In the genomic region with DNA sequence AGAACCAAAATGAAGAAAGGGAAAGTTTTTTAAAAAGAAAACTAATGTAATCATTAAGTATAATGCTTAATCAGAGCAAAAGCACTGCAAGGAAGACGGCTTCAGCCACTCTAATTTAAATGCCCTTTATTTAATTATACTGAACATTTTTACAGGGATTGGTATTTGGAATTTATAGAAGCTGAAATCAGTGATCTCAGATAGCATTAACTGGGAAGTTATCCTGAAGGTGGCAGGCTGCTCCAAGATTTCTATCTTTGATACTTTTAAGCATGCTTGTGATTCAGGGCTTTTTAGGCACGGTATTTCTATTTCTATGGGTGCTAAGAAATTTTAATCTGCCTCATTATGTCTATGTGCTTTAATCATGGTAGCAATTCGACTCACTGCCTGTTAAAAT, we compare ENCODE assay signal across 8 cellular contexts. TPM values are rescaled to one million over a fixed set of nuclear protein-coding genes. Genes with fewer than 3 reads are reported as not detected.
A peak's percentile ranks its signal among the peaks of the same experiment; 100 is the strongest.
DNase-seq lines count a peak whose midpoint lies in the region; ATAC-seq and TF ChIP-seq lines count a peak whose summit lies in the region.

No MANE protein-coding gene starts in this region.

- ATAC-seq in GM19328 (IDR thresholded peaks at IDR 0.05; ENCODE audit: unreplicated experiment), result no peak
- ATAC-seq in GM21825 (IDR thresholded peaks at IDR 0.05; ENCODE audit: unreplicated experiment), result no peak

- CTCF ChIA-PET in Caco-2 (lab: Charles Lee), result interaction anchor here (1.5 kb wide), 2 partner anchors 157 to 160 kb away, joined by 5 read pairs; no protein-coding TSS in a partner anchor

- H3K36me3 ChIP-seq in Caco-2 (ENCODE audit: control insufficient read depth, insufficient read depth, low read length), result no peaks in the 10 kb centered on the region

- no peak for DNase-seq in Caco-2
- DNase-seq in HT1080 (ENCODE audit: low read depth), result peak; percentile 29
- peak; percentile 77 for DNase-seq in RKO (ENCODE audit: low spot score)
- peak; percentile 4 to 6 for DNase-seq in erythroblast (lab: John Stamatoyannopoulos, UW)
- DNase-seq in nephron progenitor cell, result no peak
- no peak for DNase-seq in NK-92 (lab: John Stamatoyannopoulos, UW; ENCODE audit: unreplicated experiment)

- no peaks in the 10 kb centered on the region for H3K9me3 ChIP-seq in Caco-2

- POLR2A ChIA-PET in Caco-2 (lab: Charles Lee), result no interaction called here

- BruUV-seq in Caco-2 (replicated peaks; lab: Mats Ljungman, UMichigan), result no TSS peak

- H3K27me3 Mint-ChIP-seq in Caco-2 (ENCODE audit: insufficient read depth, unreplicated experiment) (no peaks in the 10 kb centered on the region), nephron progenitor cell (ENCODE audit: low read depth, poor library complexity) (no peaks in the 10 kb centered on the region)

- peaks cover 6% of the 10 kb centered on the region; the same call in 1 of the 2 replicates for H3K4me1 ChIP-seq in Caco-2

- no peak overlapping the region for H3K27ac Mint-ChIP-seq in Caco-2 (ENCODE audit: unreplicated experiment)
- H3K27ac Mint-ChIP-seq in nephron progenitor cell, result no peak overlapping the region

- TF ChIP-seq POLR2A in erythroblast (IDR thresholded peaks at IDR 0.05; ENCODE audit: low read length), result no peak

- intact Hi-C loops in Caco-2 (cut with micrococcal nuclease; ENCODE audit: unreplicated experiment), result loop anchor here (1.0 to 5.0 kb wide), 5 partner anchors 155 to 507 kb away; partner anchors contain the start of gene UFL1

- H3K9me3 Mint-ChIP-seq in Caco-2 (ENCODE audit: unreplicated experiment) (no peaks in the 10 kb centered on the region), nephron progenitor cell (no peaks in the 10 kb centered on the region)

- H3K27me3 ChIP-seq in Caco-2 (replicated peaks; ENCODE audit: control insufficient read depth, insufficient read depth, low read length), result no peaks in the 10 kb centered on the region

- H3K36me3 Mint-ChIP-seq in Caco-2 (ENCODE audit: insufficient read depth, unreplicated experiment) (peaks cover 6% of the 10 kb centered on the region), nephron progenitor cell (ENCODE audit: low read depth) (peaks cover 11% of the 10 kb centered on the region)

- H3K4me3 Mint-ChIP-seq in Caco-2 (ENCODE audit: unreplicated experiment) (no peak overlapping the region), nephron progenitor cell (peak overlapping the region; percentile 91)

- no peak overlapping the region for H3K4me3 ChIP-seq in Caco-2 (ENCODE audit: low read depth, low read length)

- peak; percentile 20 to 25 for TF ChIP-seq CTCF in Caco-2 (IDR thresholded peaks at IDR 0.05; ENCODE audit: insufficient read depth in 1 of 2, low read depth in 1 of 2, low read length in 1 of 2, severe bottlenecking in 1 of 2, unreplicated experiment in 1 of 2)
- peak; percentile 30 for TF ChIP-seq CTCF in nephron progenitor cell (IDR thresholded peaks at IDR 0.05)

- peaks cover 8% of the 10 kb centered on the region for H3K4me1 Mint-ChIP-seq in Caco-2 (ENCODE audit: low read depth, unreplicated experiment)
- H3K4me1 Mint-ChIP-seq in nephron progenitor cell, result peaks cover 22% of the 10 kb centered on the region

RNA-seq across cellular contexts. Expression of gene NDUFAF4, which starts 1.3 kb away (rescaled TPM):
- total RNA-seq in Caco-2 (2022), result 44.1 and 51.8 TPM in 2 replicates
- total RNA-seq in HT1080 (2014; rRNA removed; shearing (Covaris generic)), result 45.9 and 47.6 TPM in 2 replicates
- polyA plus RNA-seq in HT1080 (2015; cell fraction: cytosol; rRNA removed), result 61.7 and 74.6 TPM in 2 replicates
- 38.0 and 38.3 TPM in 2 replicates for polyA plus RNA-seq in HT1080 (2015; cell fraction: nucleus; rRNA removed)

RNA-seq across cellular contexts. Expression of gene KLHL32, which starts 25.5 kb away (rescaled TPM):
- 0.32 and 0.41 TPM in 2 replicates for total RNA-seq in Caco-2 (2022)
- 0.63 and 1.2 TPM in 2 replicates for total RNA-seq in HT1080 (2014; rRNA removed; shearing (Covaris generic))
- polyA plus RNA-seq in HT1080 (2015; cell fraction: cytosol; rRNA removed), result 0.06 and 0.07 TPM in 2 replicates
- polyA plus RNA-seq in HT1080 (2015; cell fraction: nucleus; rRNA removed), result 0.12 TPM in 1 of 2 replicates, not detected in the other

Comparison
In these comparisons a context has a peak if more than half of its experiments do, and no peak if none do; other contexts are left out.
1. DNase-seq: peak in HT1080 (single experiment), RKO (single experiment) and erythroblast (2 of 2); none in Caco-2 (0 of 2), nephron progenitor cell (single experiment) and NK-92 (single experiment).